In the genomic region with DNA sequence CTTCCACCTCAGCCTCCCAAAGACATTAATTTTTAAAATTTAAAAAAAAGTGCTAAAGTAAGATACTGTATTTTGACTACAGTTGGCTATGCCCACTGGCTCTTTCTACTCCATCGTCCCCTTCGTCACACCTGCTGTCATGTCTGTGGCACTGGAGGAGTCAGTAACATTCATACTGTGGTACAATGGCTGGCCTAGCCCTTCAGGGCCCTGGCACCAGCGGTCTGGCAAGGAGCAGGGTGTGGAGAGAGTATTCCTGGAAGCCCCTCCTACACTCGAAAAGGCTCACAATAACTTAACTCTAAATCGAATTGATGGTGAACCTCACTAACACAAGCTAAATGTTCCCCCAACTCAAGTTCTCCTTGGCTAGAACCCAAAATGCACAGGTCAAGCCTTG, we compare ENCODE assay signal across 27 cellular contexts.
"Had no signal": no experiment of that assay in that cellular context is flagged by ENCODE, and none has a peak within 500 bp of the region (broad histone marks: within the 10 kb centered on the region; RNA-seq: fewer than 3 reads in every experiment).

No MANE protein-coding gene starts in this region.

- DNase-seq: activated CD4-positive, alpha-beta memory T cell treated with anti-CD3 and anti-CD28 coated beads for 36 hours; activated CD4-positive, alpha-beta T cell treated with anti-CD3 and anti-CD28 coated beads for 36 hours; activated CD4-positive, alpha-beta T cell treated with anti-CD3 and anti-CD28 coated beads, Interleukin-2, amount 10 ng/mL, durations not matched to agents 24 days and 14 days; activated CD4-positive, CD25-positive, alpha-beta regulatory T cell; activated CD4-positive, CD25-positive, alpha-beta regulatory T cell treated with anti-CD3 and anti-CD28 coated beads, Interleukin-2, amount 50 U/mL, for 72 hours; activated CD8-positive, alpha-beta memory T cell treated with anti-CD3 and anti-CD28 coated beads, Interleukin-2, amount 10 ng/mL, durations not matched to agents 7 days and 5 days; activated CD8-positive, alpha-beta memory T cell treated with anti-CD3 and anti-CD28 coated beads, Interleukin-2, amount 50 U/mL, for 4 hours; activated CD8-positive, alpha-beta T cell treated with anti-CD3 and anti-CD28 coated beads, Interleukin-2, amount 10 ng/mL, durations not matched to agents 7 days and 5 days; activated effector memory CD4-positive, alpha-beta T cell treated with anti-CD3 and anti-CD28 coated beads, Interleukin-2, amount 50 U/mL, for 16 hours; activated naive CD4-positive, alpha-beta T cell treated with anti-CD3 and anti-CD28 coated beads for 36 hours; activated naive CD8-positive, alpha-beta T cell treated with anti-CD3 and anti-CD28 coated beads for 36 hours; activated naive CD8-positive, alpha-beta T cell treated with anti-CD3 and anti-CD28 coated beads, Interleukin-2, amount 50 U/mL, for 24 hours; activated T-cell treated with anti-CD3 and anti-CD28 coated beads, Interleukin-2, amount 50 U/mL, for 1 hour; activated T-cell treated with anti-CD3 and anti-CD28 coated beads, Interleukin-2, amount 50 U/mL, for 48 hours; adrenal gland; amygdala; aorta; body of pancreas; central memory CD4-positive, alpha-beta T cell; cerebellar nuclear complex; colonic mucosa; dorsolateral prefrontal cortex; effector memory CD4-positive, alpha-beta T cell; endodermal cell; foreskin fibroblast; T-helper 2 cell had no signal

- H3K9me3 ChIP-seq: adrenal gland, body of pancreas, colonic mucosa had no signal

- H3K36me3 ChIP-seq: adrenal gland, colonic mucosa had no signal

- H3K27ac ChIP-seq: adrenal gland, body of pancreas, colonic mucosa, dorsolateral prefrontal cortex had no signal

- H3K27me3 ChIP-seq: adrenal gland, body of pancreas, colonic mucosa, dorsolateral prefrontal cortex had no signal

- ATAC-seq: activated CD4-positive, alpha-beta T cell treated with anti-CD3 and anti-CD28 coated beads for 36 hours; activated CD8-positive, alpha-beta memory T cell treated with anti-CD3 and anti-CD28 coated beads, Interleukin-2, amount 10 ng/mL, durations not matched to agents 7 days and 5 days; activated CD8-positive, alpha-beta T cell treated with anti-CD3 and anti-CD28 coated beads, Interleukin-2, amount 10 ng/mL, durations not matched to agents 7 days and 5 days; activated naive CD8-positive, alpha-beta T cell treated with anti-CD3 and anti-CD28 coated beads, Interleukin-2, amount 50 U/mL, for 24 hours; body of pancreas; esophagus mucosa had no signal

- H3K4me1 ChIP-seq: adrenal gland, body of pancreas, colonic mucosa had no signal

- H3K4me3 ChIP-seq: adrenal gland, body of pancreas, colonic mucosa, dorsolateral prefrontal cortex had no signal
